8 cellular contexts compared by ENCODE assay signal in genomic region chr6:136792945-136793289, GRCh38. TPM values are rescaled to one million over a fixed set of nuclear protein-coding genes. Genes with fewer than 3 reads are reported as not detected.
A peak's percentile ranks its signal among the peaks of the same experiment; 100 is the strongest.
DNase-seq lines count a peak whose midpoint lies in the region; ATAC-seq and TF ChIP-seq lines count a peak whose summit lies in the region.

No MANE protein-coding gene starts in this region.

- peaks cover 33% of the 10 kb centered on the region for H3K79me2 ChIP-seq in ACC112 (ENCODE audit: control insufficient read depth, insufficient read depth, low read length, unreplicated experiment)

- H3K36me3 ChIP-seq in ACC112 (ENCODE audit: insufficient read depth, low read length): no peaks in the 10 kb centered on the region
- H3K36me3 ChIP-seq in WERI-Rb-1: no peaks in the 10 kb centered on the region
- no peaks in the 10 kb centered on the region for H3K36me3 ChIP-seq in breast epithelium

- peak overlapping the region; percentile 94 for H2AFZ ChIP-seq in ACC112 (ENCODE audit: low read length, unreplicated experiment)

- peak; percentile 84 for DNase-seq in NCI-H2171 treated with DMSO at 0.1 percent for 48 hours (lab: John Stamatoyannopoulos, UW)
- DNase-seq in WERI-Rb-1: peak; percentile 94
- peak; percentile 87 to 93 for DNase-seq in breast epithelium (ENCODE audit: low spot score in 2 of 2)
- DNase-seq in inferior parietal cortex (ENCODE audit: extremely low spot score): peak; percentile 88
- DNase-seq in stimulated activated CD4-positive, alpha-beta T cell treated with anti-CD3 and anti-CD28 coated beads, Interleukin-12 subunit alpha, Interleukin-12 subunit beta, amount 100 ng/mL, for 4 hours: peak; percentile 93

- ATAC-seq in GM18861 (IDR thresholded peaks at IDR 0.05; ENCODE audit: unreplicated experiment) (peak; percentile 42), HG03066 (IDR thresholded peaks at IDR 0.05; ENCODE audit: low read depth, unreplicated experiment) (peak; percentile 52)

- H3K27me3 ChIP-seq in ACC112 (ENCODE audit: insufficient read depth, low read length): no peaks in the 10 kb centered on the region
- H3K27me3 ChIP-seq in WERI-Rb-1 (ENCODE audit: insufficient read depth, low read depth, severe bottlenecking): no peaks in the 10 kb centered on the region
- no peaks in the 10 kb centered on the region for H3K27me3 ChIP-seq in breast epithelium

- peak overlapping the region; percentile 100 for H3K4me3 ChIP-seq in ACC112 (ENCODE audit: low read depth, low read length)
- peak overlapping the region; percentile 82 for H3K4me3 ChIP-seq in WERI-Rb-1 (ENCODE audit: low read depth, low read length)
- H3K4me3 ChIP-seq in breast epithelium: peak overlapping the region; percentile 75 to 94 (median 91)

- H3K9me3 ChIP-seq in WERI-Rb-1 (ENCODE audit: severe bottlenecking) (no peaks in the 10 kb centered on the region), breast epithelium (no peaks in the 10 kb centered on the region)

- TF ChIP-seq CTCF in WERI-Rb-1 (IDR thresholded peaks at IDR 0.05; ENCODE audit: low read depth, low read length) (peak; percentile 81), breast epithelium (IDR thresholded peaks at IDR 0.05) (peak; percentile 21 to 66 (median 61))

- TF ChIP-seq POLR2A in breast epithelium (IDR thresholded peaks at IDR 0.05): no peak

- intact Hi-C loops in breast epithelium (cut with DNase I; ENCODE audit: low total_unique reads): loop anchor here (5.0 kb wide), 1 partner anchor 151 kb away; no protein-coding TSS in a partner anchor

- peak overlapping the region; percentile 90 for H3K27ac ChIP-seq in ACC112 (ENCODE audit: low read depth, low read length)
- peak overlapping the region; percentile 84 for H3K27ac ChIP-seq in WERI-Rb-1
- H3K27ac ChIP-seq in breast epithelium: peak overlapping the region; percentile 97 to 98

- H3K4me1 ChIP-seq in ACC112 (ENCODE audit: control insufficient read depth, insufficient read depth, low read length, unreplicated experiment): peaks cover 21% of the 10 kb centered on the region
- no peaks in the 10 kb centered on the region for H3K4me1 ChIP-seq in breast epithelium

RNA-seq across cellular contexts. Expression of gene MAP3K5, which starts 0.6 kb away (rescaled TPM):
- 10 to 100 TPM; 18.6 to 40.0 (median 33.2) TPM for total RNA-seq in breast epithelium

RNA-seq across cellular contexts. Expression of gene PEX7, which starts 29.5 kb away (rescaled TPM):
- total RNA-seq in breast epithelium: 10 to 100 TPM in 2 of 3 donors, 1 to 10 TPM in 1; 8.2 to 20.0 (median 19.3) TPM

Comparison
In these comparisons a context has a peak if more than half of its experiments do, and no peak if none do; other contexts are left out.
1. Peak in every context shown above with its lines: DNase-seq, ATAC-seq, H3K4me3 ChIP-seq and H3K27ac ChIP-seq.